21 cellular contexts compared by ENCODE assay signal in genomic region chr2:202479610-202480009, GRCh38.
DNase-seq lines count a peak whose midpoint lies in the region; ATAC-seq, FAIRE-seq and TF ChIP-seq lines count a peak whose summit lies in the region.
"Had no signal": no experiment of that assay in that cellular context is flagged by ENCODE, and none has a peak within 500 bp of the region (broad histone marks: within the 10 kb centered on the region; RNA-seq: fewer than 3 reads in every experiment).

No MANE protein-coding gene starts in this region.

- H3K36me3 ChIP-seq in HepG2 (replicated peaks in 1 of 2; ENCODE audit: control insufficient read depth in 1 of 2, insufficient read depth in 2 of 2, low read length in 2 of 2) (peaks cover 0 to 4% of the 10 kb centered on the region in 2 experiments; a peak in 1 of 5 replicates), right lobe of liver (no peaks in the 10 kb centered on the region), Caco-2 (ENCODE audit: control insufficient read depth, insufficient read depth, low read length) (no peaks in the 10 kb centered on the region), uterus (no peaks in the 10 kb centered on the region)
- H3K36me3 ChIP-seq: Peyer's patch had no signal

- peaks cover 12% of the 10 kb centered on the region for H3K36me3 Mint-ChIP-seq in activated naive CD8-positive, alpha-beta T cell treated with anti-CD3 and anti-CD28 coated beads, Interleukin-2, amount 10 ng/mL, durations not matched to agents 7 days and 5 days
- H3K36me3 Mint-ChIP-seq in Caco-2 (ENCODE audit: insufficient read depth, unreplicated experiment): peaks cover 17% of the 10 kb centered on the region

- DNase-seq in NOMO-1 treated with DMSO at 0.1 percent for 48 hours (lab: John Stamatoyannopoulos, UW; ENCODE audit: unreplicated experiment) (peak; percentile 21), NOMO-1 (lab: John Stamatoyannopoulos, UW; ENCODE audit: unreplicated experiment in 2 of 2) (no peak), HepG2 (ENCODE audit: low spot score) (no peak), right lobe of liver (no peak), NCI-H510A (lab: John Stamatoyannopoulos, UW) (no peak), Caco-2 (no peak), uterus (no peak)
- DNase-seq in activated naive CD8-positive, alpha-beta T cell treated with anti-CD3 and anti-CD28 coated beads, Interleukin-2, amount 10 ng/mL, durations not matched to agents 7 days and 5 days: no peak
- DNase-seq: 8988T; CD8-positive, alpha-beta T cell; DND-41; GDM1; GM23248; HCEC 1CT; KBM-7; NCI-H1048; NCI-H146; NCI-H2081; NCI-H774; Peyer's patch had no signal

- POLR2A ChIA-PET in HepG2 (lab: Yijun Ruan, JAX): no interaction called here
- POLR2A ChIA-PET in activated naive CD8-positive, alpha-beta T cell treated with anti-CD3 and anti-CD28 coated beads, Interleukin-2, amount 10 ng/mL, durations not matched to agents 7 days and 5 days (lab: Charles Lee): interaction anchor here (0.8 kb wide), 1 partner anchor 11 kb away, joined by 3 read pairs; no protein-coding TSS in a partner anchor
- POLR2A ChIA-PET in Caco-2 (lab: Charles Lee): no interaction called here

- no peak for TF ChIP-seq RAD21 in HepG2 (CRISPR knock-in tag; IDR thresholded peaks at IDR 0.05)

- H3K4me3 ChIP-seq in HepG2 (replicated peaks in 1 of 3; ENCODE audit: insufficient read depth in 1 of 3, low read depth in 2 of 3, low read length in 3 of 3) (no peak overlapping the region), right lobe of liver (no peak overlapping the region), Caco-2 (ENCODE audit: low read depth, low read length) (no peak overlapping the region), uterus (no peak overlapping the region)
- H3K4me3 ChIP-seq: GM23248, Peyer's patch had no signal

- no peak overlapping the region for H3K4me2 ChIP-seq in HepG2 (ENCODE audit: low read depth, low read length)

- no peaks in the 10 kb centered on the region for H3K4me1 ChIP-seq in HepG2 (ENCODE audit: insufficient read depth, low read length)
- no peaks in the 10 kb centered on the region for H3K4me1 ChIP-seq in right lobe of liver
- no peaks in the 10 kb centered on the region for H3K4me1 ChIP-seq in Caco-2
- no peaks in the 10 kb centered on the region for H3K4me1 ChIP-seq in uterus
- H3K4me1 ChIP-seq: Peyer's patch had no signal

- intact Hi-C loops in HepG2 (cut with micrococcal nuclease; ENCODE audit: unreplicated experiment) (no loop called here), right lobe of liver (cut with DNase I) (no loop called here), Caco-2 (cut with micrococcal nuclease; ENCODE audit: unreplicated experiment) (no loop called here), uterus (cut with DNase I; ENCODE audit: low total_unique reads) (no loop called here)

- no peaks in the 10 kb centered on the region for H3K27me3 Mint-ChIP-seq in activated naive CD8-positive, alpha-beta T cell treated with anti-CD3 and anti-CD28 coated beads, Interleukin-2, amount 10 ng/mL, durations not matched to agents 7 days and 5 days
- no peaks in the 10 kb centered on the region for H3K27me3 Mint-ChIP-seq in Caco-2 (ENCODE audit: insufficient read depth, unreplicated experiment)

- H3K27me3 ChIP-seq in HepG2 (ENCODE audit: control insufficient read depth in 1 of 2, insufficient read depth in 2 of 2, low read length in 2 of 2) (no peaks in the 10 kb centered on the region), right lobe of liver (no peaks in the 10 kb centered on the region), Caco-2 (replicated peaks; ENCODE audit: control insufficient read depth, insufficient read depth, low read length) (no peaks in the 10 kb centered on the region), uterus (no peaks in the 10 kb centered on the region)
- H3K27me3 ChIP-seq: Peyer's patch had no signal

- CTCF ChIA-PET in HepG2 (lab: Yijun Ruan, JAX; ENCODE audit: low intra/inter-chr PET ratio, low total read pairs) (no interaction called here), Caco-2 (lab: Charles Lee) (no interaction called here)

- H3K9ac ChIP-seq in HepG2 (ENCODE audit: insufficient read depth, low read depth, low read length): no peak overlapping the region
- H3K9ac ChIP-seq: GM23248 had no signal

- no peak for ATAC-seq in HepG2
- no peak for ATAC-seq in right lobe of liver
- ATAC-seq in activated naive CD8-positive, alpha-beta T cell treated with anti-CD3 and anti-CD28 coated beads, Interleukin-2, amount 10 ng/mL, durations not matched to agents 7 days and 5 days (ENCODE audit: low read depth): no peak
- ATAC-seq: CD8-positive, alpha-beta T cell had no signal

- no peak overlapping the region for H3K27ac ChIP-seq in HepG2 (ENCODE audit: extremely low read length, insufficient read depth, low read length)
- no peak overlapping the region for H3K27ac ChIP-seq in right lobe of liver
- no peak overlapping the region for H3K27ac ChIP-seq in uterus
- H3K27ac ChIP-seq: GM23248, Peyer's patch had no signal

- TF ChIP-seq EP300 in HepG2 (IDR thresholded peaks at IDR 0.05; ENCODE audit: low read depth in 2 of 2, low read length in 2 of 2) (no peak), HepG2 (CRISPR knock-in tag; IDR thresholded peaks at IDR 0.05; ENCODE audit: borderline replicate concordance) (no peak)

- TF ChIP-seq CTCF in HepG2 (CRISPR knock-in tag; IDR thresholded peaks at IDR 0.05) (no peak), right lobe of liver (IDR thresholded peaks at IDR 0.05) (no peak), Caco-2 (IDR thresholded peaks at IDR 0.05; ENCODE audit: insufficient read depth in 1 of 2, low read depth in 1 of 2, low read length in 1 of 2, severe bottlenecking in 1 of 2, unreplicated experiment in 1 of 2) (no peak), uterus (IDR thresholded peaks at IDR 0.05) (no peak)

- peak overlapping the region; percentile 7 for H3K27ac Mint-ChIP-seq in activated naive CD8-positive, alpha-beta T cell treated with anti-CD3 and anti-CD28 coated beads, Interleukin-2, amount 10 ng/mL, durations not matched to agents 7 days and 5 days
- no peak overlapping the region for H3K27ac Mint-ChIP-seq in Caco-2 (ENCODE audit: unreplicated experiment)
- H3K27ac Mint-ChIP-seq: CD8-positive, alpha-beta T cell had no signal

- no peak for FAIRE-seq in HepG2 (lab: Jason Lieb, UNC)
- FAIRE-seq: GM12891 had no signal

- 99% methylated on average over 1 of the region's 1 CpG for WGBS in HepG2 (ENCODE audit: low lambda C conversion rate)
- WGBS in right lobe of liver (ENCODE audit: insufficient coverage, low coverage, low lambda C conversion rate, missing lambda C conversion rate): 69% methylated on average over 1 of the region's 1 CpG

- peaks cover 3% of the 10 kb centered on the region for H3K4me1 Mint-ChIP-seq in activated naive CD8-positive, alpha-beta T cell treated with anti-CD3 and anti-CD28 coated beads, Interleukin-2, amount 10 ng/mL, durations not matched to agents 7 days and 5 days
- H3K4me1 Mint-ChIP-seq in Caco-2 (ENCODE audit: low read depth, unreplicated experiment): no peaks in the 10 kb centered on the region

- no TSS peak for BruUV-seq in HepG2 (replicated peaks; lab: Mats Ljungman, UMichigan)
- no TSS peak for BruUV-seq in Caco-2 (replicated peaks; lab: Mats Ljungman, UMichigan)

- H3K9me3 Mint-ChIP-seq in activated naive CD8-positive, alpha-beta T cell treated with anti-CD3 and anti-CD28 coated beads, Interleukin-2, amount 10 ng/mL, durations not matched to agents 7 days and 5 days: peaks cover 3% of the 10 kb centered on the region
- H3K9me3 Mint-ChIP-seq in Caco-2 (ENCODE audit: unreplicated experiment): no peaks in the 10 kb centered on the region
- H3K9me3 Mint-ChIP-seq: CD8-positive, alpha-beta T cell had no signal

- no peaks in the 10 kb centered on the region for H3K79me2 ChIP-seq in HepG2 (ENCODE audit: insufficient read depth, low read length)

- H4K20me1 ChIP-seq in HepG2 (ENCODE audit: insufficient read depth, low read length): no peaks in the 10 kb centered on the region

- in situ Hi-C loops in HepG2 (cut with HindIII; ENCODE audit: extremely low pct_ligation_motif_present, low pct_unique_long_range_greater_than_20kb): no loop called here

- no peak overlapping the region for H2AFZ ChIP-seq in HepG2 (ENCODE audit: low read length)
- H2AFZ ChIP-seq: GM23248 had no signal

- H3K9me3 ChIP-seq in HepG2 (ENCODE audit: low read length) (no peaks in the 10 kb centered on the region), right lobe of liver (no peaks in the 10 kb centered on the region), Caco-2 (no peaks in the 10 kb centered on the region), uterus (no peaks in the 10 kb centered on the region)
- H3K9me3 ChIP-seq: Peyer's patch had no signal

- TF ChIP-seq POLR2A in HepG2 (IDR thresholded peaks at IDR 0.05; ENCODE audit: insufficient read depth in 1 of 2, low read depth in 2 of 2, low read length in 2 of 2): no peak
- no peak for TF ChIP-seq POLR2A in right lobe of liver (IDR thresholded peaks at IDR 0.05)
- no peak for TF ChIP-seq POLR2A in uterus (IDR thresholded peaks at IDR 0.05)

- no peak overlapping the region for H3K4me3 Mint-ChIP-seq in activated naive CD8-positive, alpha-beta T cell treated with anti-CD3 and anti-CD28 coated beads, Interleukin-2, amount 10 ng/mL, durations not matched to agents 7 days and 5 days
- H3K4me3 Mint-ChIP-seq in Caco-2 (ENCODE audit: unreplicated experiment): no peak overlapping the region
- H3K4me3 Mint-ChIP-seq: CD8-positive, alpha-beta T cell had no signal

TF ChIP-seq in HepG2, 621 proteins besides CTCF, POLR2A, EP300 and RAD21 (continues in another document):
- TF ChIP-seq NR2C2 (CRISPR knock-in tag; IDR thresholded peaks at IDR 0.05; ENCODE audit: borderline replicate concordance) (no peak), TRIM22 (IDR thresholded peaks at IDR 0.05) (no peak), NR0B2 (CRISPR knock-in tag; IDR thresholded peaks at IDR 0.05) (no peak), ZFP36 (IDR thresholded peaks at IDR 0.05; ENCODE audit: borderline replicate concordance, low read depth, low read length, partially characterized antibody) (no peak)
